In the genomic region with DNA sequence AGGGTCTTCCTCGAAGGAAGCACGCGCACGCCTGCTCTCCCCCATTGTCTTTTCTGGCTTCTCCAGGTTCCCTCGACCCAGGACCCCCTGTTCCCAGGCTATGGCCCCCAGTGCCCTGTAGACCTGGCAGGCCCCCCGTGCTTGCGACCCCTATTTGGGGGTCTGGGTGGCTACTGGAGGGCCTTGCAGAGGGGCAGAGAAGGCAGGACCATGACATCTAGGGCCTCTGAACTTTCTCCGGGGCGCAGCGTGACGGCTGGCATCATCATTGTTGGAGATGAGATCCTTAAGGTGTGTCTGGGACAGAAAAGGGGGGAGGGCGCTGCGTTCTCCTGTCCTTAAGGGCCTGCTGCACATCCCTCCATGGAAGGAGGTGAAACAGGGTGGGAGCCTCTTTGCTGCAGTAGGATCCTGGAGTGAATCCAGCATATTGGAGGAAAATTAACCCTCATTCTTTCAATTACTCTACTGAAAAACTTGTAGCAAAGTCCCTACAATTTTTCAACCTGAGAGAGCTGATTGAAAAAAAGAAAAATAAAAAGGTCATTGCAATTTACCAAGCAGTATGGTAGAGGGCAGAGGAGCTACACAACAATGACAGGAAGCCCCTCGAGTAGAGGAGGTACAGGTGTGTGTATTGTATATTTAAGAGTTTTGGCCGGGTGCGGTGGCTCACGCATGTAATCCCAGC, we compare ENCODE assay signal across 8 cellular contexts. TPM values are rescaled to one million over a fixed set of nuclear protein-coding genes. Genes with fewer than 3 reads are reported as not detected.
DNase-seq lines count a peak whose midpoint lies in the region; ATAC-seq and TF ChIP-seq lines count a peak whose summit lies in the region.

No MANE protein-coding gene starts in this region.

- in situ Hi-C loops in astrocyte of the cerebellum (cut with HindIII; ENCODE audit: low sequenced_read_pairs), result no loop called here

- H3K4me3 ChIP-seq in astrocyte of the cerebellum (ENCODE audit: low read depth, low read length) (peak overlapping the region; percentile 76), lower leg skin (ENCODE audit: low read depth, poor library complexity, severe bottlenecking) (peak overlapping the region; percentile 66), upper lobe of left lung (peak overlapping the region; percentile 61 to 75 (median 68))

- H3K4me1 ChIP-seq in upper lobe of left lung, result peaks cover 16 to 33% (median 18%) of the 10 kb centered on the region in 4 donors

- peaks cover 0 to 17% (median 16%) of the 10 kb centered on the region in 4 donors for H3K36me3 ChIP-seq in upper lobe of left lung

- WGBS in lower leg skin, 2 donors, result 10% methylated on average over 17 of the region's 17 CpGs
- 14 to 17% methylated on average over 16 to 17 of the region's 17 CpGs for WGBS in upper lobe of left lung, 2 donors

- no peaks in the 10 kb centered on the region for H3K27me3 ChIP-seq in upper lobe of left lung

- no peak for TF ChIP-seq POLR2A in lower leg skin (IDR thresholded peaks at IDR 0.05)
- no peak for TF ChIP-seq POLR2A in upper lobe of left lung (IDR thresholded peaks at IDR 0.05)

- TF ChIP-seq CTCF in astrocyte of the cerebellum (IDR thresholded peaks at IDR 0.05; ENCODE audit: low read depth, low read length, missing control alignments) (no peak), lower leg skin (IDR thresholded peaks at IDR 0.05) (no peak), upper lobe of left lung (IDR thresholded peaks at IDR 0.05) (no peak)

- peak overlapping the region; percentile 61 to 80 (median 75) for H3K27ac ChIP-seq in upper lobe of left lung

- no peak for ATAC-seq in upper lobe of left lung (ENCODE audit: low FRiP score in 2 of 2)
- no peak for ATAC-seq in GM21737 (IDR thresholded peaks at IDR 0.05; ENCODE audit: unreplicated experiment)

- intact Hi-C loops in lower leg skin (cut with DNase I; ENCODE audit: low total_unique reads), result no loop called here

- TF ChIP-seq EP300 in upper lobe of left lung (IDR thresholded peaks at IDR 0.05), result no peak

- DNase-seq in activated effector memory CD4-positive, alpha-beta T cell treated with anti-CD3 and anti-CD28 coated beads, Interleukin-2, amount 50 U/mL, for 16 hours, result peak; percentile 69
- no peak for DNase-seq in activated effector memory CD4-positive, alpha-beta T cell treated with Interleukin-2 at 50 U/mL for 16 hours
- DNase-seq in astrocyte of the cerebellum (ENCODE audit: low read depth), result no peak
- DNase-seq in lower leg skin (ENCODE audit: low spot score in 2 of 2), result no peak
- DNase-seq in upper lobe of left lung, result no peak
- no peak for DNase-seq in NCI-H1048 (lab: John Stamatoyannopoulos, UW)
- no peak for DNase-seq in T-helper 9 cell

- no peaks in the 10 kb centered on the region for H3K9me3 ChIP-seq in upper lobe of left lung

RNA-seq across cellular contexts. Expression of gene FLAD1, which starts 0.8 kb away (rescaled TPM):
- total RNA-seq in lower leg skin, result 10 to 100 TPM; 38.7 to 45.3 (median 41.6) TPM
- 10 to 100 TPM; 15.6 to 62.9 (median 29.8) TPM for total RNA-seq in upper lobe of left lung

RNA-seq across cellular contexts. Expression of gene CKS1B, which starts 9.4 kb away (rescaled TPM):
- total RNA-seq in lower leg skin, result 10 to 100 TPM; 40.0 to 58.7 (median 45.3) TPM
- 10 to 100 TPM in 5 of 6 donors, 1 to 10 TPM in 1; 9.9 to 31.1 (median 22.5) TPM for total RNA-seq in upper lobe of left lung

RNA-seq across cellular contexts. Expression of gene LENEP, which starts 9.5 kb away (rescaled TPM):
- 1 to 10 TPM in 1 of 4 donors, not detected in 3; 1.4 TPM for total RNA-seq in lower leg skin
- total RNA-seq in upper lobe of left lung, result 1 to 10 TPM in 1 of 6 donors, under 1 TPM in 1, not detected in 4; 0.57 to 1.0 TPM

RNA-seq across cellular contexts. Expression of gene SHC1, which starts 13.4 kb away (rescaled TPM):
- total RNA-seq in lower leg skin, result 10 to 100 TPM; 45.4 to 68.9 (median 66.4) TPM
- total RNA-seq in upper lobe of left lung, result 100 to 1,000 TPM in 1 of 6 donors, 10 to 100 TPM in 5; 55.5 to 130 (median 69.1) TPM

RNA-seq across cellular contexts. Expression of gene ZBTB7B, which starts 18.7 kb away (rescaled TPM):
- 100 to 1,000 TPM; 270 to 295 (median 286) TPM for total RNA-seq in lower leg skin
- 10 to 100 TPM; 43.9 to 88.2 (median 66.2) TPM for total RNA-seq in upper lobe of left lung
